ENCODE assay signal across 9 cellular contexts in genomic region chr18:47997338-47997780, GRCh38.
DNase-seq lines count a peak whose midpoint lies in the region; ATAC-seq and TF ChIP-seq lines count a peak whose summit lies in the region.
"Had no signal": no experiment of that assay in that cellular context is flagged by ENCODE, and none has a peak within 500 bp of the region (broad histone marks: within the 10 kb centered on the region; RNA-seq: fewer than 3 reads in every experiment).

No MANE protein-coding gene starts in this region.

- TF ChIP-seq CTCF in SU-DHL-6 (IDR thresholded peaks at IDR 0.05; ENCODE audit: insufficient read depth, low read length, poor library complexity, severe bottlenecking) = peak; percentile 60
- peak; percentile 72 for TF ChIP-seq CTCF in epithelial cell of proximal tubule (conservative IDR thresholded peaks at IDR 0.05; ENCODE audit: low read depth, low read length)
- TF ChIP-seq CTCF in omental fat pad (IDR thresholded peaks at IDR 0.05) = no peak

- H3K36me3 ChIP-seq in SU-DHL-6 (ENCODE audit: low read length) = no peaks in the 10 kb centered on the region

- H3K4me2 ChIP-seq in SU-DHL-6 (ENCODE audit: low read depth, low read length, poor library complexity, severe bottlenecking) = no peak overlapping the region

- H3K27ac ChIP-seq in SU-DHL-6 (ENCODE audit: low read depth, low read length) = no peak overlapping the region

- H2AFZ ChIP-seq in SU-DHL-6 (ENCODE audit: low read depth, low read length, severe bottlenecking) = no peak overlapping the region

- no peaks in the 10 kb centered on the region for H3F3A ChIP-seq in SU-DHL-6 (ENCODE audit: insufficient read depth)

- H4K20me1 ChIP-seq in SU-DHL-6 (ENCODE audit: low read depth, low read length) = no peaks in the 10 kb centered on the region

- no peaks in the 10 kb centered on the region for H3K79me2 ChIP-seq in SU-DHL-6 (ENCODE audit: insufficient read depth, low read length)

- no peak overlapping the region for H3K4me3 ChIP-seq in SU-DHL-6 (ENCODE audit: insufficient read depth, low read length, poor library complexity, severe bottlenecking)
- H3K4me3 ChIP-seq in epithelial cell of proximal tubule (ENCODE audit: low read depth, low read length) = no peak overlapping the region

- H3K27me3 ChIP-seq in SU-DHL-6 (ENCODE audit: low read length) = no peaks in the 10 kb centered on the region

- ATAC-seq in activated CD4-positive, CD25-positive, alpha-beta regulatory T cell treated with anti-CD3 and anti-CD28 coated beads, Interleukin-2, amount 50 U/mL, for 24 hours = no peak
- ATAC-seq in omental fat pad (ENCODE audit: low FRiP score) = no peak
- ATAC-seq in HG03520 (IDR thresholded peaks at IDR 0.05; ENCODE audit: unreplicated experiment) = no peak
- no peak for ATAC-seq in GM21367 (IDR thresholded peaks at IDR 0.05; ENCODE audit: unreplicated experiment)
- ATAC-seq: T-cell had no signal

- H3K9ac ChIP-seq in SU-DHL-6 (ENCODE audit: low read length) = no peak overlapping the region

- peaks cover 12% of the 10 kb centered on the region; the same call in 1 of the 2 replicates for H3K9me3 ChIP-seq in SU-DHL-6 (ENCODE audit: insufficient read depth, low read length)

- H3K9me2 ChIP-seq in SU-DHL-6 (replicated peaks; ENCODE audit: insufficient read depth, low read length) = no peaks in the 10 kb centered on the region

- DNase-seq in activated CD4-positive, CD25-positive, alpha-beta regulatory T cell treated with anti-CD3 and anti-CD28 coated beads, Interleukin-2, amount 50 U/mL, for 72 hours = peak; percentile 43
- DNase-seq in epithelial cell of proximal tubule (ENCODE audit: low read depth) (no peak), omental fat pad (ENCODE audit: low spot score) (no peak)
- peak; percentile 7 to 41 (median 12) for DNase-seq in stimulated activated CD4-positive, alpha-beta T cell treated with anti-CD3 and anti-CD28 coated beads, TNF-alpha, amount 100 ng/mL, for 24 hours (ENCODE audit: low read depth in 3 of 3)

Comparison
In these comparisons a context has a peak if more than half of its experiments do, and no peak if none do; other contexts are left out.
1. DNase-seq: peak in activated CD4-positive, CD25-positive, alpha-beta regulatory T cell treated with anti-CD3 and anti-CD28 coated beads, Interleukin-2, amount 50 U/mL, for 72 hours (single experiment) and stimulated activated CD4-positive, alpha-beta T cell treated with anti-CD3 and anti-CD28 coated beads, TNF-alpha, amount 100 ng/mL, for 24 hours (3 of 3); none in epithelial cell of proximal tubule (single experiment) and omental fat pad (single experiment).
2. CTCF ChIP-seq: peak in SU-DHL-6 (single experiment) and epithelial cell of proximal tubule (single experiment); none in omental fat pad (0 of 3).